In the genomic region with DNA sequence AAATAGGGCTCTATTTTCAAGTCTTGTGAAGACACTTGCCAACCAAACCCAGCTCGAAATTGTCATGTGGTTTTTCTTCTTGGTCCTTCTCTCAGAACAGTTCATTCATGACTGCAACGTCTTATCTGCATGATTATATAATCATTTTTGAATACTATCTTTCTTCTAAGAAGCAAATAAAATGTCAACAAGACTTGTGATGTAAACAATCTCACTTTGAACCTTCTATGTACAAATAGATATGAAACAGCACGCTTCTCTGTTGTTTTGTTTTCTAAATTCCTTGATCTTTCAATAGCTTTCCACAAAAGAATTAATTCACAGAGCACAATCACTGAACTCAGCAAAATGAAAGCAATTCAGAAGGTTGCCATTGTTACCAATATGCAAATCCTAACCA, we compare ENCODE assay signal across 14 cellular contexts.
"Had no signal": no experiment of that assay in that cellular context is flagged by ENCODE, and none has a peak within 500 bp of the region (broad histone marks: within the 10 kb centered on the region; RNA-seq: fewer than 3 reads in every experiment).

No MANE protein-coding gene starts in this region.

- H3K27me3 Mint-ChIP-seq: activated CD4-positive, alpha-beta memory T cell treated with anti-CD3 and anti-CD28 coated beads for 36 hours; activated CD4-positive, alpha-beta T cell treated with anti-CD3 and anti-CD28 coated beads for 36 hours; activated CD8-positive, alpha-beta memory T cell treated with anti-CD3 and anti-CD28 coated beads, Interleukin-2, amount 10 ng/mL, durations not matched to agents 7 days and 5 days; activated naive CD8-positive, alpha-beta T cell treated with anti-CD3 and anti-CD28 coated beads for 36 hours; stimulated activated naive B cell treated with anti-CD40 and anti-IgM and Interleukin-4, amounts not matched to agents 10 μg/mL and 1 μg/mL and 100 μg/mL, for 72 hours had no signal

- H3K36me3 Mint-ChIP-seq: activated CD4-positive, alpha-beta memory T cell treated with anti-CD3 and anti-CD28 coated beads for 36 hours; activated CD8-positive, alpha-beta memory T cell treated with anti-CD3 and anti-CD28 coated beads, Interleukin-2, amount 10 ng/mL, durations not matched to agents 7 days and 5 days; activated naive CD8-positive, alpha-beta T cell treated with anti-CD3 and anti-CD28 coated beads for 36 hours; stimulated activated naive B cell treated with anti-CD40 and anti-IgM and Interleukin-4, amounts not matched to agents 10 μg/mL and 1 μg/mL and 100 μg/mL, for 72 hours had no signal

- H3K4me1 Mint-ChIP-seq: activated CD4-positive, alpha-beta T cell treated with anti-CD3 and anti-CD28 coated beads for 36 hours; activated CD8-positive, alpha-beta memory T cell treated with anti-CD3 and anti-CD28 coated beads, Interleukin-2, amount 10 ng/mL, durations not matched to agents 7 days and 5 days; activated naive CD8-positive, alpha-beta T cell treated with anti-CD3 and anti-CD28 coated beads for 36 hours; natural killer cell; stimulated activated naive B cell treated with anti-CD40 and anti-IgM and Interleukin-4, amounts not matched to agents 10 μg/mL and 1 μg/mL and 100 μg/mL, for 72 hours had no signal

- H3K4me1 ChIP-seq: esophagus muscularis mucosa, parathyroid adenoma, spleen, tibial artery had no signal

- H3K9me3 Mint-ChIP-seq: stimulated activated naive B cell treated with anti-CD40 and anti-IgM and Interleukin-4, amounts not matched to agents 10 μg/mL and 1 μg/mL and 100 μg/mL, for 72 hours had no signal

- H3K4me3 Mint-ChIP-seq: activated CD4-positive, alpha-beta memory T cell treated with anti-CD3 and anti-CD28 coated beads for 36 hours; activated CD4-positive, alpha-beta T cell treated with anti-CD3 and anti-CD28 coated beads for 36 hours; activated CD8-positive, alpha-beta memory T cell treated with anti-CD3 and anti-CD28 coated beads, Interleukin-2, amount 10 ng/mL, durations not matched to agents 7 days and 5 days; activated naive CD8-positive, alpha-beta T cell treated with anti-CD3 and anti-CD28 coated beads for 36 hours; natural killer cell; stimulated activated naive B cell treated with anti-CD40 and anti-IgM and Interleukin-4, amounts not matched to agents 10 μg/mL and 1 μg/mL and 100 μg/mL, for 72 hours had no signal

- H2AFZ ChIP-seq: parathyroid adenoma had no signal

- H3K36me3 ChIP-seq: esophagus muscularis mucosa, spleen, tibial artery had no signal

- H3K79me2 ChIP-seq: parathyroid adenoma had no signal

- H3K27ac Mint-ChIP-seq: activated CD4-positive, alpha-beta memory T cell treated with anti-CD3 and anti-CD28 coated beads for 36 hours; activated CD4-positive, alpha-beta T cell treated with anti-CD3 and anti-CD28 coated beads for 36 hours; activated CD8-positive, alpha-beta memory T cell treated with anti-CD3 and anti-CD28 coated beads, Interleukin-2, amount 10 ng/mL, durations not matched to agents 7 days and 5 days; activated naive CD8-positive, alpha-beta T cell treated with anti-CD3 and anti-CD28 coated beads for 36 hours; natural killer cell; stimulated activated naive B cell treated with anti-CD40 and anti-IgM and Interleukin-4, amounts not matched to agents 10 μg/mL and 1 μg/mL and 100 μg/mL, for 72 hours had no signal

- H3K27me3 ChIP-seq: esophagus muscularis mucosa, spleen, tibial artery had no signal

- ATAC-seq: activated CD4-positive, alpha-beta T cell treated with anti-CD3 and anti-CD28 coated beads for 36 hours; activated CD8-positive, alpha-beta memory T cell treated with anti-CD3 and anti-CD28 coated beads, Interleukin-2, amount 10 ng/mL, durations not matched to agents 7 days and 5 days; left cardiac atrium; natural killer cell; stimulated activated naive B cell treated with anti-CD40 and anti-IgM and Interleukin-4, amounts not matched to agents 10 μg/mL and 1 μg/mL and 100 μg/mL, for 72 hours had no signal

- H3K27ac ChIP-seq: esophagus muscularis mucosa, parathyroid adenoma, spleen, tibial artery had no signal

- H3K4me3 ChIP-seq: esophagus muscularis mucosa, spleen, tibial artery had no signal

- H3K9me3 ChIP-seq: esophagus muscularis mucosa, spleen, tibial artery had no signal

- H3K9ac ChIP-seq: parathyroid adenoma had no signal

- DNase-seq: activated CD4-positive, alpha-beta memory T cell treated with anti-CD3 and anti-CD28 coated beads for 36 hours; activated CD4-positive, alpha-beta T cell treated with anti-CD3 and anti-CD28 coated beads for 36 hours; activated CD8-positive, alpha-beta memory T cell treated with anti-CD3 and anti-CD28 coated beads, Interleukin-2, amount 10 ng/mL, durations not matched to agents 7 days and 5 days; activated naive CD8-positive, alpha-beta T cell treated with anti-CD3 and anti-CD28 coated beads for 36 hours; amniotic stem cell; left cardiac atrium; mesendoderm; natural killer cell; spleen; stimulated activated naive B cell treated with anti-CD40 and anti-IgM and Interleukin-4, amounts not matched to agents 10 μg/mL and 1 μg/mL and 100 μg/mL, for 72 hours; T-helper 2 cell; tibial artery had no signal
